ENCODE assay signal across 10 cellular contexts in the genomic region with DNA sequence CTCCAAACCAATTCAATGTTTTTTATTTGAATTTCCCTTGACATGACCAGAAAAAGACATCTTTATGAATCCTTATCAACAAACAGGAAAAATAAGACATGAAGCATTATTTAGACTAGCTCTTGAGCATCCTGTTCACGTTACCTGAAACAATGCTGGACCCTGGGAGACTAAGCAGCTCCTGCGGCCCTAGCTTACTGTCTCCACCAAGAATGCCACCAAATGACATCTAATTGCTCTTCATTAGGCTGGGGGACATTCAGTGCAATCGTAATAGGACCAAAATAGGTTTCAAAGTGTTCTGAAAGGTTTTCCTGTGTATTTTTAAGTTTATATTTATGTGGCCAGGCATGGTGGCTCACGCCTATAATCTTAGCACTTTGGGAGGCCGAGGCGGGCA. TPM values are rescaled to one million over a fixed set of nuclear protein-coding genes. Genes with fewer than 3 reads are reported as not detected.
A peak's percentile ranks its signal among the peaks of the same experiment; 100 is the strongest.
DNase-seq lines count a peak whose midpoint lies in the region; ATAC-seq and TF ChIP-seq lines count a peak whose summit lies in the region.
"Had no signal": no experiment of that assay in that cellular context is flagged by ENCODE, and none has a peak within 500 bp of the region (broad histone marks: within the 10 kb centered on the region; RNA-seq: fewer than 3 reads in every experiment).

No MANE protein-coding gene starts in this region.

- H3K9ac ChIP-seq in fibroblast of lung (ENCODE audit: insufficient read depth, low read length), result no peak overlapping the region
- H3K9ac ChIP-seq in rectal smooth muscle tissue (ENCODE audit: low read length), result no peak overlapping the region

- H3K4me1 ChIP-seq in Peyer's patch (peaks cover 10 to 69% (median 30%) of the 10 kb centered on the region in 4 donors), fibroblast of lung (ENCODE audit: control insufficient read depth, extremely low read depth, insufficient read depth, low read length) (peaks cover 31% of the 10 kb centered on the region), rectal smooth muscle tissue (ENCODE audit: control insufficient read depth, insufficient read depth, low read length) (peaks cover 45% of the 10 kb centered on the region)
- peaks cover 37% of the 10 kb centered on the region for H3K4me1 ChIP-seq in effector memory CD4-positive, alpha-beta T cell (ENCODE audit: control insufficient read depth, insufficient read depth, low read length, poor library complexity, severe bottlenecking)

- H2AFZ ChIP-seq in fibroblast of lung (ENCODE audit: low read length), result no peak overlapping the region

- TF ChIP-seq POLR2A in Peyer's patch (IDR thresholded peaks at IDR 0.05), result no peak

- H3K9me3 ChIP-seq in Peyer's patch (no peaks in the 10 kb centered on the region), fibroblast of lung (ENCODE audit: control insufficient read depth, insufficient read depth, low read depth, low read length) (no peaks in the 10 kb centered on the region)
- no peaks in the 10 kb centered on the region for H3K9me3 ChIP-seq in effector memory CD4-positive, alpha-beta T cell (ENCODE audit: control insufficient read depth, low read length)

- H3K27ac ChIP-seq in C4-2B (peak overlapping the region; percentile 78), Peyer's patch (peak overlapping the region in 3 of 4 donors; percentile 43 to 82 (median 47)), fibroblast of lung (ENCODE audit: insufficient read depth, low read length) (peak overlapping the region; percentile 26), rectal smooth muscle tissue (ENCODE audit: low read depth, low read length) (peak overlapping the region; percentile 53)
- no peak overlapping the region for H3K27ac ChIP-seq in effector memory CD4-positive, alpha-beta T cell (ENCODE audit: insufficient read depth, low read length, poor library complexity, severe bottlenecking)

- no peaks in the 10 kb centered on the region for H4K20me1 ChIP-seq in fibroblast of lung (ENCODE audit: control insufficient read depth, extremely low read depth, insufficient read depth, low read length)

- H3K79me2 ChIP-seq in fibroblast of lung (ENCODE audit: control insufficient read depth, insufficient read depth, low read length), result peaks cover 95% of the 10 kb centered on the region

- no peak overlapping the region for H3K4me2 ChIP-seq in fibroblast of lung (ENCODE audit: extremely low read depth, insufficient read depth, low read length)

- H3K36me3 ChIP-seq in Peyer's patch, result no peaks in the 10 kb centered on the region
- H3K36me3 ChIP-seq in fibroblast of lung (ENCODE audit: control insufficient read depth, insufficient read depth, low read length), result no peaks in the 10 kb centered on the region
- peaks cover 3% of the 10 kb centered on the region for H3K36me3 ChIP-seq in rectal smooth muscle tissue (ENCODE audit: control insufficient read depth, insufficient read depth, low read length)
- H3K36me3 ChIP-seq in effector memory CD4-positive, alpha-beta T cell (ENCODE audit: control insufficient read depth, insufficient read depth, low read length), result no peaks in the 10 kb centered on the region

- TF ChIP-seq CTCF in C4-2B (conservative IDR thresholded peaks at IDR 0.05) (no peak), Peyer's patch (IDR thresholded peaks at IDR 0.05) (no peak), fibroblast of lung (conservative IDR thresholded peaks at IDR 0.05 in 1 of 2, IDR thresholded peaks at IDR 0.05 in 1 of 2; ENCODE audit: low read depth in 1 of 2, low read length in 2 of 2) (no peak)

- no peak for DNase-seq in Peyer's patch
- DNase-seq in fibroblast of lung (ENCODE audit: low read depth in 2 of 2), result no peak
- DNase-seq in effector memory CD4-positive, alpha-beta T cell, result no peak
- DNase-seq in NCI-H2081 treated with DMSO at 0.1 percent for 48 hours (lab: John Stamatoyannopoulos, UW), result no peak
- DNase-seq in DMS114 treated with DMSO at 0.1 percent for 48 hours (lab: John Stamatoyannopoulos, UW; ENCODE audit: unreplicated experiment), result no peak
- DNase-seq: activated T-cell treated with anti-CD3 and anti-CD28 coated beads, Interleukin-2, amount 50 U/mL, for 1 hour had no signal

- no peaks in the 10 kb centered on the region for H3K27me3 ChIP-seq in Peyer's patch
- H3K27me3 ChIP-seq in fibroblast of lung (ENCODE audit: control insufficient read depth, insufficient read depth, low read length), result no peaks in the 10 kb centered on the region
- no peaks in the 10 kb centered on the region for H3K27me3 ChIP-seq in rectal smooth muscle tissue (ENCODE audit: control insufficient read depth, insufficient read depth, low read length)
- H3K27me3 ChIP-seq in effector memory CD4-positive, alpha-beta T cell (replicated peaks; ENCODE audit: control insufficient read depth, insufficient read depth, low read length, poor library complexity, severe bottlenecking), result no peaks in the 10 kb centered on the region

- H3K4me3 ChIP-seq in Peyer's patch (no peak overlapping the region), fibroblast of lung (replicated peaks in 1 of 4; ENCODE audit: control extremely low read depth in 1 of 4, insufficient read depth in 1 of 4, low read depth in 3 of 4, low read length in 4 of 4) (no peak overlapping the region), rectal smooth muscle tissue (ENCODE audit: low read length) (no peak overlapping the region)
- H3K4me3 ChIP-seq in effector memory CD4-positive, alpha-beta T cell (ENCODE audit: insufficient read depth, low read depth, low read length, poor library complexity, severe bottlenecking), result no peak overlapping the region
- H3K4me3 ChIP-seq: GM12878 had no signal

- ATAC-seq in GM19324 (IDR thresholded peaks at IDR 0.05; ENCODE audit: low FRiP score, unreplicated experiment), result no peak

RNA-seq across cellular contexts. Expression of a gene that starts 25.5 kb away (rescaled TPM):
- total RNA-seq in Peyer's patch, result 100 to 1,000 TPM in 2 of 4 donors, 10 to 100 TPM in 2; 85.3 to 162 (median 108) TPM
- 97.1 and 142 TPM in 2 replicates for total RNA-seq in fibroblast of lung
- 166 and 178 TPM in 2 replicates for polyA plus RNA-seq in fibroblast of lung
- polyA plus RNA-seq in fibroblast of lung (2012), result 77.8 and 92.7 TPM in 2 replicates
- polyA minus RNA-seq in fibroblast of lung (ENCODE audit: low replicate concordance), result 116 and 126 TPM in 2 replicates

RNA-seq across cellular contexts. Expression of a gene that starts 26.5 kb away (rescaled TPM):
- total RNA-seq in Peyer's patch (100 to 1,000 TPM in 1 of 4 donors, 10 to 100 TPM in 3; 40.8 to 112 (median 60.5) TPM), fibroblast of lung (33.9 and 34.5 TPM in 2 replicates)
- 81.2 and 106 TPM in 2 replicates for polyA plus RNA-seq in fibroblast of lung
- polyA plus RNA-seq in fibroblast of lung (2012), result 365 and 474 TPM in 2 replicates
- polyA minus RNA-seq in fibroblast of lung (ENCODE audit: low replicate concordance), result 5.8 and 7.3 TPM in 2 replicates
